Comparison of ENCODE assay signal across 9 cellular contexts in the genomic region with DNA sequence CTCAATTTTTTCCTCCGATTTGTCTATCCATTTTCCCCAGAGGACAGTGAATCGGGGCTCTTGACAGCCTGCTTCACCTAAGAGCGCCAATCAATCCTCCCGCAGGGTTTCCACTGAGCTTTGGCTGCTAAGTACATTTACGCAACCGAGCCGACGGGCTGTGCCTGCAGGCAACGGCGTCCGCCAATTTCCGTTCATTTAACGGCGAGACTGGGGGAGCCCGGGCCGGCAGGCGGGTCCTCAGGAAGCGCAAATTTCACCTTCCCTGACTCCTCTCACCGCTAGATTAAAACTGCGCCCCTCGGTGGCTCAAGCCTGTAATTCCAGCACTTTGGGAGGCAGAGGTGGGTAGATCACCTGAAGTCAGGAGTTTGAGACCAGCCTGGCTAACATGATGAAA. TPM values are rescaled to one million over a fixed set of nuclear protein-coding genes. Genes with fewer than 3 reads are reported as not detected.
DNase-seq lines count a peak whose midpoint lies in the region; ATAC-seq, FAIRE-seq and TF ChIP-seq lines count a peak whose summit lies in the region.
"Had no signal": no experiment of that assay in that cellular context is flagged by ENCODE, and none has a peak within 500 bp of the region (broad histone marks: within the 10 kb centered on the region; RNA-seq: fewer than 3 reads in every experiment).

No MANE protein-coding gene starts in this region.

- peak; percentile 14 for DNase-seq in AG08395 (ENCODE audit: low spot score)
- DNase-seq in bronchial epithelial cell (ENCODE audit: low read depth), result peak; percentile 29
- DNase-seq in lung (ENCODE audit: low spot score), result peak; percentile 40
- no peak for DNase-seq in HTR-8/SVneo (ENCODE audit: insufficient read length, low spot score)
- no peak for DNase-seq in GM10266 (ENCODE audit: extremely low spot score)

- peak overlapping the region; percentile 65 for H3K9ac ChIP-seq in HUES6 (ENCODE audit: low read length)

- H3K27ac ChIP-seq in HUES6 (ENCODE audit: low read depth, low read length), result no peak overlapping the region; the same call in 1 of the 2 replicates
- H3K27ac ChIP-seq in lung (ENCODE audit: low read depth in 1 of 2, low read length in 1 of 2), result no peak overlapping the region

- H3K4me3 ChIP-seq in HUES6 (ENCODE audit: low read depth, low read length) (peak overlapping the region; percentile 54), bronchial epithelial cell (ENCODE audit: low read depth, low read length) (no peak overlapping the region), lung (no peak overlapping the region)

- peaks cover 37% of the 10 kb centered on the region for H3K4me1 ChIP-seq in HUES6 (ENCODE audit: control insufficient read depth, insufficient read depth, low read length)
- H3K4me1 ChIP-seq in lung (ENCODE audit: control insufficient read depth in 2 of 2, insufficient read depth in 2 of 2, low read length in 2 of 2), result peaks cover 0 to 10% of the 10 kb centered on the region in 2 donors

- 7 to 10% methylated on average over 21 of the region's 21 CpGs for WGBS in lung, 2 donors

- FAIRE-seq in bronchial epithelial cell (lab: Jason Lieb, UNC) (no peak), HTR-8/SVneo (lab: Jason Lieb, UNC) (no peak)

- peaks cover 26% of the 10 kb centered on the region for H3K27me3 ChIP-seq in HUES6 (ENCODE audit: control insufficient read depth, insufficient read depth, low read length)
- no peaks in the 10 kb centered on the region for H3K27me3 ChIP-seq in bronchial epithelial cell (ENCODE audit: control insufficient read depth, insufficient read depth, low read length)
- H3K27me3 ChIP-seq in lung (ENCODE audit: control insufficient read depth, insufficient read depth), result no peaks in the 10 kb centered on the region

- H3K36me3 ChIP-seq in HUES6 (ENCODE audit: control insufficient read depth, insufficient read depth, low read length) (no peaks in the 10 kb centered on the region), bronchial epithelial cell (ENCODE audit: control insufficient read depth, insufficient read depth, low read length) (no peaks in the 10 kb centered on the region), lung (ENCODE audit: control insufficient read depth in 2 of 2, insufficient read depth in 2 of 2, low read length in 2 of 2) (no peaks in the 10 kb centered on the region)

- TF ChIP-seq CTCF in bronchial epithelial cell (IDR thresholded peaks at IDR 0.05; ENCODE audit: insufficient read depth, low read length, severe bottlenecking), result no peak
- TF ChIP-seq CTCF in lung (IDR thresholded peaks at IDR 0.05; ENCODE audit: control extremely low read depth, extremely low read depth), result no peak
- no peak for TF ChIP-seq CTCF in GM10266 (IDR thresholded peaks at IDR 0.05; ENCODE audit: control insufficient read depth, insufficient read depth, low read depth, missing control alignments)

- H3K9me3 ChIP-seq in HUES6 (ENCODE audit: control insufficient read depth, insufficient read depth, low read depth, low read length) (no peaks in the 10 kb centered on the region), lung (ENCODE audit: control insufficient read depth in 2 of 2, insufficient read depth in 1 of 2, low read length in 1 of 2) (no peaks in the 10 kb centered on the region)

- ATAC-seq in lung (ENCODE audit: insufficient read depth, low FRiP score) (no peak), GM21529 (IDR thresholded peaks at IDR 0.05; ENCODE audit: unreplicated experiment) (no peak)
- no peak for ATAC-seq in activated CD4-positive, CD25-positive, alpha-beta regulatory T cell treated with anti-CD3 and anti-CD28 coated beads, Interleukin-2, amount 50 U/mL, for 24 hours

RNA-seq across cellular contexts. Expression of a gene that starts 2.7 kb away (rescaled TPM):
- 0.26 TPM in 1 of 2 replicates, not detected in the other for total RNA-seq in bronchial epithelial cell
- total RNA-seq in lung, result under 1 TPM; 0.21 to 0.91 TPM
- polyA plus RNA-seq in lung, result under 1 TPM; 0.09 to 0.65 TPM
- total RNA-seq: mononuclear cell had no signal

Comparison
In these comparisons a context has a peak if more than half of its experiments do, and no peak if none do; other contexts are left out.
1. DNase-seq: peak in AG08395 (single experiment), bronchial epithelial cell (single experiment) and lung (single experiment); none in HTR-8/SVneo (single experiment) and GM10266 (single experiment).